Comparison of ENCODE assay signal across 18 cellular contexts in genomic region chr2:239667431-239667985, GRCh38.
DNase-seq lines count a peak whose midpoint lies in the region; ATAC-seq, FAIRE-seq and TF ChIP-seq lines count a peak whose summit lies in the region.
"Had no signal": no experiment of that assay in that cellular context is flagged by ENCODE, and none has a peak within 500 bp of the region (broad histone marks: within the 10 kb centered on the region; RNA-seq: fewer than 3 reads in every experiment).

No MANE protein-coding gene starts in this region.

- H3K4me1 ChIP-seq in BLaER1 treated with 17β-estradiol and CSF1 and Interleukin-3, amounts not matched to agents 10 nM and 100 nM = peaks cover 28 to 69% (median 46%) of the 10 kb centered on the region in 10 experiments
- H3K4me1 ChIP-seq in osteoblast (ENCODE audit: insufficient read depth, low read length) = no peaks in the 10 kb centered on the region
- H3K4me1 ChIP-seq in testis = peaks cover under 1% of the 10 kb centered on the region
- H3K4me1 ChIP-seq in pancreas = no peaks in the 10 kb centered on the region

- no peaks in the 10 kb centered on the region for H3K79me2 ChIP-seq in osteoblast (ENCODE audit: insufficient read depth, low read length)

- H3K9ac ChIP-seq in BLaER1 treated with 17β-estradiol and CSF1 and Interleukin-3, amounts not matched to agents 10 nM and 100 nM = no peak overlapping the region

- TF ChIP-seq POLR2A in testis (IDR thresholded peaks at IDR 0.05) = no peak

- TF ChIP-seq CTCF in coronary artery (IDR thresholded peaks at IDR 0.05) = no peak
- no peak for TF ChIP-seq CTCF in osteoblast (IDR thresholded peaks at IDR 0.05; ENCODE audit: extremely low read depth, low read depth, low read length)
- TF ChIP-seq CTCF in testis (IDR thresholded peaks at IDR 0.05) = no peak
- no peak for TF ChIP-seq CTCF in pancreas (IDR thresholded peaks at IDR 0.05)

- 76 to 82% methylated on average over 10 of the region's 10 CpGs for WGBS in testis, 2 donors
- 48 to 53% methylated on average over 10 of the region's 10 CpGs for WGBS in pancreas, 2 donors

- no peaks in the 10 kb centered on the region for H3K27me3 ChIP-seq in BLaER1 treated with 17β-estradiol and CSF1 and Interleukin-3, amounts not matched to agents 10 nM and 100 nM
- no peaks in the 10 kb centered on the region for H3K27me3 ChIP-seq in osteoblast (ENCODE audit: insufficient read depth, low read length)
- no peaks in the 10 kb centered on the region for H3K27me3 ChIP-seq in testis
- peaks cover 0 to 3% (median 0%) of the 10 kb centered on the region in 4 donors for H3K27me3 ChIP-seq in pancreas

- H3K4me3 ChIP-seq in BLaER1 treated with 17β-estradiol and CSF1 and Interleukin-3, amounts not matched to agents 10 nM and 100 nM = no peak overlapping the region
- H3K4me3 ChIP-seq in coronary artery (no peak overlapping the region), osteoblast (ENCODE audit: insufficient read depth, low read length) (no peak overlapping the region), testis (no peak overlapping the region), pancreas (no peak overlapping the region)
- H3K4me3 ChIP-seq: GM12878, GM23338 had no signal

- no peak overlapping the region for H3K27ac ChIP-seq in BLaER1 treated with 17β-estradiol and CSF1 and Interleukin-3, amounts not matched to agents 10 nM and 100 nM
- H3K27ac ChIP-seq in coronary artery = no peak overlapping the region
- H3K27ac ChIP-seq in osteoblast (ENCODE audit: low read depth, low read length) = no peak overlapping the region
- H3K27ac ChIP-seq in testis = no peak overlapping the region
- H3K27ac ChIP-seq in pancreas = no peak overlapping the region
- H3K27ac ChIP-seq: C4-2B had no signal

- peak; percentile 59 for DNase-seq in coronary artery (ENCODE audit: low spot score)
- DNase-seq in osteoblast (ENCODE audit: insufficient read length, low spot score, missing footprints) = peak; percentile 55
- DNase-seq in testis = peak; percentile 7
- no peak for DNase-seq in pancreas
- DNase-seq: CD4-positive, CD25-positive, alpha-beta regulatory T cell; CD8-positive, alpha-beta memory T cell; EL; GDM1; H9 had no signal

- intact Hi-C loops in testis (cut with DNase I; ENCODE audit: low total_unique reads) (no loop called here), pancreas (cut with DNase I) (no loop called here)

- no peaks in the 10 kb centered on the region for H4K20me1 ChIP-seq in BLaER1 treated with 17β-estradiol and CSF1 and Interleukin-3, amounts not matched to agents 10 nM and 100 nM
- no peaks in the 10 kb centered on the region for H4K20me1 ChIP-seq in osteoblast (ENCODE audit: insufficient read depth, low read length)

- H3K36me3 ChIP-seq in BLaER1 treated with 17β-estradiol and CSF1 and Interleukin-3, amounts not matched to agents 10 nM and 100 nM = no peaks in the 10 kb centered on the region
- H3K36me3 ChIP-seq in osteoblast (ENCODE audit: insufficient read depth, low read length) = no peaks in the 10 kb centered on the region
- H3K36me3 ChIP-seq in testis (ENCODE audit: low read depth, missing control alignments) = no peaks in the 10 kb centered on the region
- H3K36me3 ChIP-seq in pancreas = no peaks in the 10 kb centered on the region

- H2AFZ ChIP-seq in osteoblast (ENCODE audit: low read length) = no peak overlapping the region
- H2AFZ ChIP-seq: GM23338 had no signal

- no peak for FAIRE-seq in pancreas (lab: Jason Lieb, UNC)
- FAIRE-seq: D721Med, GM12878, GM19239 had no signal

- ATAC-seq in GM21786 (IDR thresholded peaks at IDR 0.05; ENCODE audit: unreplicated experiment) = no peak
- no peak for ATAC-seq in GM21576 (IDR thresholded peaks at IDR 0.05; ENCODE audit: unreplicated experiment)
- no peak for ATAC-seq in pancreas
- ATAC-seq: GM12878, GM23338, HCT116 had no signal

- H3K4me2 ChIP-seq in BLaER1 treated with 17β-estradiol and CSF1 and Interleukin-3, amounts not matched to agents 10 nM and 100 nM = peak overlapping the region in 7 of 11 experiments; percentile 4 to 55 (median 36); a peak in 6 of 22 replicates
- no peak overlapping the region for H3K4me2 ChIP-seq in osteoblast (ENCODE audit: insufficient read depth, low read length)
- H3K4me2 ChIP-seq: GM23338 had no signal

- no peaks in the 10 kb centered on the region for H3K9me3 ChIP-seq in BLaER1 treated with 17β-estradiol and CSF1 and Interleukin-3, amounts not matched to agents 10 nM and 100 nM (replicated peaks in 1 of 11)
- no peaks in the 10 kb centered on the region for H3K9me3 ChIP-seq in osteoblast (ENCODE audit: low read depth, low read length)
- no peaks in the 10 kb centered on the region for H3K9me3 ChIP-seq in testis
- H3K9me3 ChIP-seq in pancreas = no peaks in the 10 kb centered on the region

Comparison
In these comparisons a context has a peak if more than half of its experiments do, and no peak if none do; other contexts are left out.
1. DNase-seq: peak in coronary artery (single experiment), osteoblast (single experiment) and testis (single experiment); none in pancreas (0 of 6).